1 cellular context compared by ENCODE assay signal in the genomic region with DNA sequence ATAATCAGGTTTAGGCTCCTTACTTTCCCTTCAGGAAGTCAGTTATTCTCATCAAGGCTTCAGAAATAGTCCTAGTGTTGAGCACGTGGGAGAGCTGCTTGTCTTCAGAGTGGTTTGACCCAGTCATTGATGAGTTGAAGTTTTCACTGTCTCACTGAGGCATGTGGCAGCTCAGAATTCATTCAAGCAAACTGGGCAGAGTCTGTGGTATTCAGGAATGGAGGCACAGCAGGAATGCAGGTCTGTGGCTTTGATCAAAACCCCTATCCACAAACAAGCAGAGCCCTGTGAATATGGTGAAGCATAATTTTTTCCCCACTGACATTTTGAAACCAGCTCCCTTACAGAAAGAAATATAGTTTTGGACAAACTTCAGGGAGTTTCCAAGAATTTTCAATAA.
TF ChIP-seq lines count a peak whose summit lies in the region.

No MANE protein-coding gene starts in this region.

TF ChIP-seq in WTC11, 78 proteins besides CTCF, POLR2A, EP300 and RAD21 (continued from another document):
- TF ChIP-seq, protein P1, sequence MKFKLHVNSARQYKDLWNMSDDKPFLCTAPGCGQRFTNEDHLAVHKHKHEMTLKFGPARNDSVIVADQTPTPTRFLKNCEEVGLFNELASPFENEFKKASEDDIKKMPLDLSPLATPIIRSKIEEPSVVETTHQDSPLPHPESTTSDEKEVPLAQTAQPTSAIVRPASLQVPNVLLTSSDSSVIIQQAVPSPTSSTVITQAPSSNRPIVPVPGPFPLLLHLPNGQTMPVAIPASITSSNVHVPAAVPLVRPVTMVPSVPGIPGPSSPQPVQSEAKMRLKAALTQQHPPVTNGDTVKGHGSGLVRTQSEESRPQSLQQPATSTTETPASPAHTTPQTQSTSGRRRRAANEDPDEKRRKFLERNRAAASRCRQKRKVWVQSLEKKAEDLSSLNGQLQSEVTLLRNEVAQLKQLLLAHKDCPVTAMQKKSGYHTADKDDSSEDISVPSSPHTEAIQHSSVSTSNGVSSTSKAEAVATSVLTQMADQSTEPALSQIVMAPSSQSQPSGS (CRISPR knock-in tag; IDR thresholded peaks at IDR 0.05; ENCODE audit: borderline replicate concordance, low read depth): no peak
